Comparison of ENCODE assay signal across 9 cellular contexts in genomic region chr2:119491776-119492525, GRCh38. TPM values are rescaled to one million over a fixed set of nuclear protein-coding genes. Genes with fewer than 3 reads are reported as not detected.
DNase-seq lines count a peak whose midpoint lies in the region; ATAC-seq, FAIRE-seq and TF ChIP-seq lines count a peak whose summit lies in the region.
"Had no signal": no experiment of that assay in that cellular context is flagged by ENCODE, and none has a peak within 500 bp of the region (broad histone marks: within the 10 kb centered on the region; RNA-seq: fewer than 3 reads in every experiment).

No MANE protein-coding gene starts in this region.

- in situ Hi-C loops in Panc1 (cut with HindIII; ENCODE audit: low pct_unique_long_range_greater_than_20kb, low sequenced_read_pairs) = no loop called here

- BruUV-seq in Panc1 (replicated peaks; lab: Mats Ljungman, UMichigan) = no TSS peak

- peak; percentile 91 for ATAC-seq in Panc1
- ATAC-seq in pancreas = peak; percentile 43 to 58 (median 50)
- ATAC-seq: natural killer cell had no signal

- no peaks in the 10 kb centered on the region for H3K36me3 ChIP-seq in Panc1 (ENCODE audit: control insufficient read depth, insufficient read depth, low read length)
- H3K36me3 ChIP-seq in pancreas = no peaks in the 10 kb centered on the region

- H3K9me3 ChIP-seq in Panc1 (ENCODE audit: control insufficient read depth, insufficient read depth, low read depth, low read length) (no peaks in the 10 kb centered on the region), pancreas (no peaks in the 10 kb centered on the region)

- TF ChIP-seq CTCF in Panc1 (IDR thresholded peaks at IDR 0.05) (no peak), pancreas (IDR thresholded peaks at IDR 0.05) (no peak), D721Med (IDR thresholded peaks at IDR 0.05; ENCODE audit: insufficient read depth, missing control alignments) (no peak)

- CTCF ChIA-PET in Panc1 (lab: Charles Lee) = no interaction called here

- H3K4me1 ChIP-seq in Panc1 (ENCODE audit: control insufficient read depth, insufficient read depth, low read length) (peaks cover 12% of the 10 kb centered on the region), pancreas (peaks cover 36 to 64% (median 55%) of the 10 kb centered on the region in 3 donors)

- no peaks in the 10 kb centered on the region for H3K27me3 ChIP-seq in Panc1 (ENCODE audit: control insufficient read depth, insufficient read depth, low read length)
- no peaks in the 10 kb centered on the region for H3K27me3 ChIP-seq in pancreas

- H3K4me3 ChIP-seq in Panc1 (ENCODE audit: low read depth in 2 of 2, low read length in 2 of 2) (no peak overlapping the region), pancreas (no peak overlapping the region)

- H3K27ac ChIP-seq in Panc1 (ENCODE audit: low read length) (peak overlapping the region; percentile 68), pancreas (peak overlapping the region; percentile 55 to 95 (median 78))

- no peak for TF ChIP-seq POLR2A in GM12891 (IDR thresholded peaks at IDR 0.05; ENCODE audit: low read depth, low read length)

- peak; percentile 89 for DNase-seq in EL
- DNase-seq in Panc1 (ENCODE audit: low read depth, low spot score) = peak; percentile 62
- DNase-seq in fibroblast of the conjunctiva (ENCODE audit: low read depth) = peak; percentile 10
- DNase-seq in pancreas = peak in 3 of 6 donors; percentile 69 to 81 (median 73)
- DNase-seq in D721Med (ENCODE audit: insufficient read length, low spot score) = no peak
- no peak for DNase-seq in DMS114 treated with DMSO at 0.1 percent for 48 hours (lab: John Stamatoyannopoulos, UW; ENCODE audit: unreplicated experiment)
- no peak for DNase-seq in GM12891 (ENCODE audit: insufficient read length, low spot score)
- no peak for DNase-seq in NCI-H2107 treated with DMSO at 0.1 percent for 48 hours (lab: John Stamatoyannopoulos, UW; ENCODE audit: unreplicated experiment)
- DNase-seq: natural killer cell had no signal

- intact Hi-C loops in Panc1 (cut with micrococcal nuclease; ENCODE audit: unreplicated experiment) = no loop called here
- intact Hi-C loops in pancreas (cut with DNase I) = no loop called here

- POLR2A ChIA-PET in Panc1 (lab: Charles Lee) = no interaction called here

- FAIRE-seq in pancreas (lab: Jason Lieb, UNC) = peak; percentile 60
- FAIRE-seq in D721Med (lab: Jason Lieb, UNC) = no peak
- FAIRE-seq in GM12891 (lab: Jason Lieb, UNC) = no peak

- 38 to 43% methylated on average over 5 of the region's 5 CpGs for WGBS in pancreas, 2 donors

TF ChIP-seq in GM12891, 5 proteins besides CTCF, POLR2A, EP300 and RAD21:
- TF ChIP-seq SPI1 (IDR thresholded peaks at IDR 0.05; ENCODE audit: low read depth, low read length) (no peak), POU2F2 (IDR thresholded peaks at IDR 0.05; ENCODE audit: low read depth, low read length) (no peak), TAF1 (IDR thresholded peaks at IDR 0.05; ENCODE audit: low read depth, low read length) (no peak), PAX5 (IDR thresholded peaks at IDR 0.05; ENCODE audit: insufficient read depth, low read length, severe bottlenecking) (no peak), POLR2AphosphoS5 (IDR thresholded peaks at IDR 0.05; ENCODE audit: low read depth, low read length) (no peak)
TF ChIP-seq in GM12891: peak in this region for 0.

RNA-seq across cellular contexts. Expression of gene SCTR, which starts 32.3 kb away (rescaled TPM):
- total RNA-seq in Panc1 (2021; ENCODE audit: unreplicated experiment) (not detected), pancreas (10 to 100 TPM; 31.9 to 93.8 (median 69.0) TPM)
- not detected for polyA plus RNA-seq in Panc1 (2012; ENCODE audit: insufficient read length)
- 1,000 to 10,000 TPM; 1,078 to 1,263 TPM for polyA plus RNA-seq in pancreas
- polyA plus RNA-seq in GM12891 (2012; ENCODE audit: low read depth, missing spikeins) = not detected
- total RNA-seq: natural killer cell had no signal

RNA-seq across cellular contexts. Expression of gene CFAP221, which starts 52.3 kb away (rescaled TPM):
- not detected for total RNA-seq in Panc1 (2021; ENCODE audit: unreplicated experiment)
- polyA plus RNA-seq in Panc1 (2012; ENCODE audit: insufficient read length) = not detected
- total RNA-seq in pancreas = 10 to 100 TPM; 10.1 to 24.3 (median 14.1) TPM
- 10 to 100 TPM; 13.6 to 25.3 TPM for polyA plus RNA-seq in pancreas
- not detected for polyA plus RNA-seq in GM12891 (2012; ENCODE audit: low read depth, missing spikeins)
- total RNA-seq: natural killer cell had no signal

Comparison
In these comparisons a context has a peak if more than half of its experiments do, and no peak if none do; other contexts are left out.
1. DNase-seq: peak in EL (single experiment), Panc1 (single experiment) and fibroblast of the conjunctiva (single experiment); none in D721Med (single experiment), DMS114 treated with DMSO at 0.1 percent for 48 hours (single experiment), GM12891 (single experiment) and NCI-H2107 treated with DMSO at 0.1 percent for 48 hours (single experiment).
2. RNA of gene SCTR, which starts 32.3 kb away (total RNA-seq): 31.9 to 93.8 TPM in pancreas; not detected in Panc1 (single experiment); every median in the first group is over 10 times any median in the second.
3. RNA of gene CFAP221, which starts 52.3 kb away (total RNA-seq): 10.1 to 24.3 TPM in pancreas; not detected in Panc1 (single experiment); every median in the first group is over 10 times any median in the second.